22 cellular contexts compared by ENCODE assay signal in genomic region chr1:181506563-181507353, GRCh38. TPM values are rescaled to one million over a fixed set of nuclear protein-coding genes. Genes with fewer than 3 reads are reported as not detected.
"Had no signal": no experiment of that assay in that cellular context is flagged by ENCODE, and none has a peak within 500 bp of the region (broad histone marks: within the 10 kb centered on the region; RNA-seq: fewer than 3 reads in every experiment).

No MANE protein-coding gene starts in this region.

- FAIRE-seq: TTC549 had no signal

- H3K9me3 Mint-ChIP-seq: activated CD8-positive, alpha-beta T cell treated with anti-CD3 and anti-CD28 coated beads for 36 hours; activated naive CD4-positive, alpha-beta T cell treated with anti-CD3 and anti-CD28 coated beads, Interleukin-2, amount 50 U/mL, for 72 hours; natural killer cell treated with Interleukin-12 subunit alpha and Interleukin-12 subunit beta and Interleukin-15 and Interleukin-18, amount 100 ng/mL, for 72 hours; stimulated activated naive CD8-positive, alpha-beta T cell treated with anti-CD3 and anti-CD28 coated beads, Interleukin-15, Interleukin-2, amounts not matched to agents 100 ng/mL and 50 ng/mL, for 24 hours; type B pancreatic cell; WTC11 had no signal

- H3K4me3 Mint-ChIP-seq: activated CD8-positive, alpha-beta T cell treated with anti-CD3 and anti-CD28 coated beads for 36 hours; natural killer cell treated with Interleukin-12 subunit alpha and Interleukin-12 subunit beta and Interleukin-15 and Interleukin-18, amount 100 ng/mL, for 72 hours; stimulated activated naive CD8-positive, alpha-beta T cell treated with anti-CD3 and anti-CD28 coated beads, Interleukin-15, Interleukin-2, amounts not matched to agents 100 ng/mL and 50 ng/mL, for 24 hours; type B pancreatic cell; WTC11 had no signal

- H3K36me3 Mint-ChIP-seq: activated naive CD4-positive, alpha-beta T cell treated with anti-CD3 and anti-CD28 coated beads, Interleukin-2, amount 50 U/mL, for 72 hours; natural killer cell treated with Interleukin-12 subunit alpha and Interleukin-12 subunit beta and Interleukin-15 and Interleukin-18, amount 100 ng/mL, for 72 hours; type B pancreatic cell; WTC11 had no signal

- H3K27ac Mint-ChIP-seq: activated CD8-positive, alpha-beta T cell treated with anti-CD3 and anti-CD28 coated beads for 36 hours; progenitor cell of endocrine pancreas; stimulated activated naive CD8-positive, alpha-beta T cell treated with anti-CD3 and anti-CD28 coated beads, Interleukin-15, Interleukin-2, amounts not matched to agents 100 ng/mL and 50 ng/mL, for 24 hours; type B pancreatic cell; WTC11 had no signal

- DNase-seq: activated CD4-positive, alpha-beta T cell treated with anti-CD3 and anti-CD28 coated beads for 48 hours; activated CD8-positive, alpha-beta T cell treated with anti-CD3 and anti-CD28 coated beads for 36 hours; activated gamma-delta T cell; activated T-cell treated with anti-CD3 and anti-CD28 coated beads, Interleukin-2, amount 50 U/mL, for 48 hours; central memory CD4-positive, alpha-beta T cell; cortex of kidney; effector CD8-positive, alpha-beta T cell; foreskin keratinocyte; glutamatergic neuron; hypothalamus; left ventricle myocardium inferior; mesenchymal stem cell; stimulated activated CD4-positive, alpha-beta T cell treated with anti-CD3 and anti-CD28 coated beads, Interleukin-4, amount 100 ng/mL, for 4 hours; stimulated activated CD8-positive, alpha-beta memory T cell treated with anti-CD3 and anti-CD28 coated beads, Interleukin-4, amount 100 ng/mL, for 48 hours had no signal

RNA-seq across cellular contexts. Expression of gene CACNA1E, which starts 23.4 kb away (rescaled TPM):
- total RNA-seq: activated CD8-positive, alpha-beta T cell treated with anti-CD3 and anti-CD28 coated beads for 36 hours; foreskin keratinocyte; suprapubic skin had no signal
- polyA plus RNA-seq: foreskin keratinocyte had no signal
